In genomic region chr17:44106801-44107200, GRCh38 we compare ENCODE assay signal across 21 cellular contexts. TPM values are rescaled to one million over a fixed set of nuclear protein-coding genes. Genes with fewer than 3 reads are reported as not detected.
DNase-seq lines count a peak whose midpoint lies in the region; ATAC-seq and TF ChIP-seq lines count a peak whose summit lies in the region.
"Had no signal": no experiment of that assay in that cellular context is flagged by ENCODE, and none has a peak within 500 bp of the region (broad histone marks: within the 10 kb centered on the region; RNA-seq: fewer than 3 reads in every experiment).

No MANE protein-coding gene starts in this region.

- H3K27me3 ChIP-seq in left ventricle myocardium inferior (ENCODE audit: low read depth) = no peaks in the 10 kb centered on the region
- no peaks in the 10 kb centered on the region for H3K27me3 ChIP-seq in right cardiac atrium (ENCODE audit: control insufficient read depth, insufficient read depth)
- H3K27me3 ChIP-seq in SJCRH30 = no peaks in the 10 kb centered on the region
- no peaks in the 10 kb centered on the region for H3K27me3 ChIP-seq in psoas muscle (ENCODE audit: insufficient read depth in 3 of 3, low read length in 2 of 3)
- no peaks in the 10 kb centered on the region for H3K27me3 ChIP-seq in vagina

- no peak for TF ChIP-seq POLR2A in vagina (IDR thresholded peaks at IDR 0.05)

- ATAC-seq in right cardiac atrium = no peak
- no peak for ATAC-seq in psoas muscle
- ATAC-seq in GM21737 (IDR thresholded peaks at IDR 0.05; ENCODE audit: unreplicated experiment) = no peak
- ATAC-seq: Panc1 had no signal

- intact Hi-C loops in left ventricle myocardium inferior (cut with micrococcal nuclease) = no loop called here
- intact Hi-C loops in right cardiac atrium (cut with DNase I) = no loop called here
- intact Hi-C loops in psoas muscle (cut with DNase I) = loop anchor here in 1 of 2 donors (5.0 kb wide), 1 partner anchor 34 kb away; the partner anchor contains the start of gene G6PC3
- intact Hi-C loops in vagina (cut with DNase I) = no loop called here

- H3K4me1 ChIP-seq in left ventricle myocardium inferior (peaks cover 100% of the 10 kb centered on the region), right cardiac atrium (ENCODE audit: control insufficient read depth, insufficient read depth, low read length) (peaks cover 46% of the 10 kb centered on the region), SJCRH30 (peaks cover 65% of the 10 kb centered on the region), psoas muscle (peaks cover 99% of the 10 kb centered on the region), vagina (peaks cover 62% of the 10 kb centered on the region)

- TF ChIP-seq CTCF in left ventricle myocardium inferior (IDR thresholded peaks at IDR 0.05; ENCODE audit: borderline replicate concordance) = no peak
- TF ChIP-seq CTCF in psoas muscle (IDR thresholded peaks at IDR 0.05) = no peak
- TF ChIP-seq CTCF in vagina (IDR thresholded peaks at IDR 0.05) = no peak

- no peaks in the 10 kb centered on the region for H3K9me3 ChIP-seq in left ventricle myocardium inferior (replicated peaks)
- H3K9me3 ChIP-seq in right cardiac atrium (ENCODE audit: control insufficient read depth, low read length) = no peaks in the 10 kb centered on the region
- H3K9me3 ChIP-seq in SJCRH30 (replicated peaks) = no peaks in the 10 kb centered on the region
- no peaks in the 10 kb centered on the region for H3K9me3 ChIP-seq in psoas muscle
- no peaks in the 10 kb centered on the region for H3K9me3 ChIP-seq in vagina

- H3K27ac ChIP-seq in left ventricle myocardium inferior (replicated peaks) (peak overlapping the region; percentile 94), right cardiac atrium (ENCODE audit: low read length) (no peak overlapping the region), SJCRH30 (peak overlapping the region; percentile 99), psoas muscle (peak overlapping the region; percentile 96), vagina (peak overlapping the region; percentile 13)

- peaks cover 11% of the 10 kb centered on the region for H3K36me3 ChIP-seq in left ventricle myocardium inferior
- H3K36me3 ChIP-seq in SJCRH30 = peaks cover 9% of the 10 kb centered on the region; the same call in 1 of the 2 replicates
- peaks cover 0 to 6% of the 10 kb centered on the region in 2 donors for H3K36me3 ChIP-seq in psoas muscle (ENCODE audit: insufficient read depth in 1 of 2, low read depth in 1 of 2)
- no peaks in the 10 kb centered on the region for H3K36me3 ChIP-seq in vagina

- no peak overlapping the region for H3K4me3 ChIP-seq in left ventricle myocardium inferior
- no peak overlapping the region for H3K4me3 ChIP-seq in right cardiac atrium (ENCODE audit: low read length)
- no peak overlapping the region for H3K4me3 ChIP-seq in SJCRH30
- H3K4me3 ChIP-seq in psoas muscle = no peak overlapping the region
- H3K4me3 ChIP-seq in vagina = no peak overlapping the region

- DNase-seq in left ventricle myocardium inferior = no peak
- DNase-seq in right cardiac atrium = no peak
- no peak for DNase-seq in SJCRH30
- DNase-seq in psoas muscle = no peak
- DNase-seq in vagina (ENCODE audit: extremely low spot score in 2 of 2) = no peak
- no peak for DNase-seq in RKO (ENCODE audit: low spot score)
- DNase-seq in NCI-H1092 treated with DMSO at 0.1 percent for 48 hours (lab: John Stamatoyannopoulos, UW) = no peak
- DNase-seq: DMS53; EL; GF-D8; H9; KBM-7; NCI-H1092; NCI-H1436 treated with DMSO at 0.1 percent for 48 hours; NCI-H2029 treated with DMSO at 0.1 percent for 48 hours; NCI-H226; NCI-H524; NCI-H774; NK-92 treated with Interleukin-12 subunit alpha and Interleukin-12 subunit beta, amount 100 ng/mL, for 24 hours had no signal

- WGBS in right cardiac atrium = 98% methylated on average over 4 of the region's 4 CpGs
- 66 to 78% (median 75%) methylated on average over 4 of the region's 4 CpGs for WGBS in psoas muscle, 3 donors

RNA-seq across cellular contexts. Expression of gene HDAC5, which starts 16.6 kb away (rescaled TPM):
- total RNA-seq in left ventricle myocardium inferior (62.6 TPM), right cardiac atrium (10 to 100 TPM; 47.9 to 89.2 (median 74.4) TPM), psoas muscle (10 to 100 TPM; 24.4 to 75.6 (median 61.2) TPM), vagina (86.9 TPM)
- polyA plus RNA-seq in right cardiac atrium (72.4 TPM), psoas muscle (10 to 100 TPM in 2 of 3 donors, 1 to 10 TPM in 1; 8.8 to 35.8 (median 30.2) TPM)
- 96.4 and 103 TPM in 2 replicates for total RNA-seq in SJCRH30 (2014; rRNA removed; shearing (Covaris generic))

RNA-seq across cellular contexts. Expression of gene HROB, which starts 34.9 kb away (rescaled TPM):
- total RNA-seq in left ventricle myocardium inferior (0.27 TPM), right cardiac atrium (1 to 10 TPM in 1 of 4 donors, under 1 TPM in 3; 0.47 to 1.4 (median 0.76) TPM), psoas muscle (1 to 10 TPM in 1 of 4 donors, under 1 TPM in 3; 0.25 to 1.1 (median 0.39) TPM), vagina (2.0 TPM)
- polyA plus RNA-seq in right cardiac atrium (0.38 TPM), psoas muscle (under 1 TPM; 0.53 to 0.77 (median 0.65) TPM)
- 10.0 and 11.1 TPM in 2 replicates for total RNA-seq in SJCRH30 (2014; rRNA removed; shearing (Covaris generic))

RNA-seq across cellular contexts. Expression of gene G6PC3, which starts 36.3 kb away (rescaled TPM):
- 29.3 TPM for total RNA-seq in left ventricle myocardium inferior
- total RNA-seq in right cardiac atrium = 10 to 100 TPM; 31.9 to 46.9 (median 38.5) TPM
- polyA plus RNA-seq in right cardiac atrium = 71.4 TPM
- total RNA-seq in SJCRH30 (2014; rRNA removed; shearing (Covaris generic)) = 34.6 and 37.3 TPM in 2 replicates
- 10 to 100 TPM; 27.7 to 43.3 (median 37.6) TPM for total RNA-seq in psoas muscle
- 10 to 100 TPM; 43.9 to 72.9 (median 61.0) TPM for polyA plus RNA-seq in psoas muscle
- total RNA-seq in vagina = 44.0 TPM

RNA-seq across cellular contexts. Expression of gene LSM12, which starts 40.3 kb away (rescaled TPM):
- total RNA-seq in left ventricle myocardium inferior (41.2 TPM), right cardiac atrium (10 to 100 TPM; 44.5 to 54.9 (median 49.3) TPM), psoas muscle (10 to 100 TPM; 39.6 to 65.9 (median 52.9) TPM), vagina (27.3 TPM)
- polyA plus RNA-seq in right cardiac atrium (35.0 TPM), psoas muscle (10 to 100 TPM; 42.7 to 52.9 (median 47.9) TPM)
- total RNA-seq in SJCRH30 (2014; rRNA removed; shearing (Covaris generic)) = 90.8 and 95.6 TPM in 2 replicates
